In the genomic region with DNA sequence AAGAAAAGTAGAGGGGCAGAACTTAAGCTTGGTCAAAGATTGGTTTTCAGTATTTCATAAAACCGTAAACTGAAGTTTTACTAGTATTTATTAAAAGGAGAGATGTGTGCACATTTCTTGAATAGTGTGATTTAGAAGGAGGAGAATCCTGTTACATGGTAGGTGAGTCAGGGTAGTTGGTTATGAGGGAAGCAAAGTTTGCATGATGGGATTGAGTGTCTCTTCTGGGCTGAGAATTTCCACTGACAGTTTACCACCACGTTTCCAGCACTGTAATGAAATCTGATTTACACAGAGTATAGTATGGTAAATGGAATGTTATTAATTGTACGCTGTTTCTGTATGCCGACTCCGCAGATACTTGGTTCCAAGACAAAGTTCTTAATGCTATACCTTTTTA, we compare ENCODE assay signal across 9 cellular contexts. TPM values are rescaled to one million over a fixed set of nuclear protein-coding genes. Genes with fewer than 3 reads are reported as not detected.
DNase-seq lines count a peak whose midpoint lies in the region; ATAC-seq, FAIRE-seq and TF ChIP-seq lines count a peak whose summit lies in the region.
"Had no signal": no experiment of that assay in that cellular context is flagged by ENCODE, and none has a peak within 500 bp of the region (broad histone marks: within the 10 kb centered on the region; RNA-seq: fewer than 3 reads in every experiment).

No MANE protein-coding gene starts in this region.

- peaks cover 51% of the 10 kb centered on the region for H3K27me3 Mint-ChIP-seq in stimulated activated naive CD8-positive, alpha-beta T cell treated with anti-CD3 and anti-CD28 coated beads, Interleukin-15, Interleukin-2, amounts not matched to agents 100 ng/mL and 50 ng/mL, for 24 hours
- H3K27me3 Mint-ChIP-seq in mesothelial cell of epicardium (ENCODE audit: low read depth) = no peaks in the 10 kb centered on the region

- no peaks in the 10 kb centered on the region for H3K36me3 Mint-ChIP-seq in stimulated activated naive CD8-positive, alpha-beta T cell treated with anti-CD3 and anti-CD28 coated beads, Interleukin-15, Interleukin-2, amounts not matched to agents 100 ng/mL and 50 ng/mL, for 24 hours (ENCODE audit: low read depth)
- no peaks in the 10 kb centered on the region for H3K36me3 Mint-ChIP-seq in mesothelial cell of epicardium

- no peaks in the 10 kb centered on the region for H3K9me3 Mint-ChIP-seq in stimulated activated naive CD8-positive, alpha-beta T cell treated with anti-CD3 and anti-CD28 coated beads, Interleukin-15, Interleukin-2, amounts not matched to agents 100 ng/mL and 50 ng/mL, for 24 hours
- no peaks in the 10 kb centered on the region for H3K9me3 Mint-ChIP-seq in mesothelial cell of epicardium

- no peak overlapping the region for H3K27ac Mint-ChIP-seq in stimulated activated naive CD8-positive, alpha-beta T cell treated with anti-CD3 and anti-CD28 coated beads, Interleukin-15, Interleukin-2, amounts not matched to agents 100 ng/mL and 50 ng/mL, for 24 hours
- H3K27ac Mint-ChIP-seq in mesothelial cell of epicardium = peak overlapping the region; percentile 7

- peaks cover 30% of the 10 kb centered on the region for H3K4me1 Mint-ChIP-seq in stimulated activated naive CD8-positive, alpha-beta T cell treated with anti-CD3 and anti-CD28 coated beads, Interleukin-15, Interleukin-2, amounts not matched to agents 100 ng/mL and 50 ng/mL, for 24 hours (ENCODE audit: low read depth)
- H3K4me1 Mint-ChIP-seq in mesothelial cell of epicardium = peaks cover 46% of the 10 kb centered on the region

- no peaks in the 10 kb centered on the region for H3K36me3 ChIP-seq in bronchial epithelial cell (ENCODE audit: control insufficient read depth, insufficient read depth, low read length)

- TF ChIP-seq CTCF in bronchial epithelial cell (IDR thresholded peaks at IDR 0.05; ENCODE audit: insufficient read depth, low read length, severe bottlenecking) (no peak), mesothelial cell of epicardium (IDR thresholded peaks at IDR 0.05; ENCODE audit: unreplicated experiment) (no peak), omental fat pad (IDR thresholded peaks at IDR 0.05) (no peak)

- no peak for FAIRE-seq in bronchial epithelial cell (lab: Jason Lieb, UNC)

- H3K4me3 ChIP-seq in bronchial epithelial cell (ENCODE audit: low read depth, low read length) = no peak overlapping the region

- no peak for ATAC-seq in stimulated activated naive CD8-positive, alpha-beta T cell treated with anti-CD3 and anti-CD28 coated beads, Interleukin-15, Interleukin-2, amounts not matched to agents 100 U/mL and 50 U/mL, for 24 hours
- ATAC-seq in GM21367 (IDR thresholded peaks at IDR 0.05; ENCODE audit: unreplicated experiment) = no peak
- ATAC-seq in omental fat pad (ENCODE audit: low FRiP score) = no peak

- H3K27me3 ChIP-seq in bronchial epithelial cell (ENCODE audit: control insufficient read depth, insufficient read depth, low read length) = no peaks in the 10 kb centered on the region

- H3K4me3 Mint-ChIP-seq in stimulated activated naive CD8-positive, alpha-beta T cell treated with anti-CD3 and anti-CD28 coated beads, Interleukin-15, Interleukin-2, amounts not matched to agents 100 ng/mL and 50 ng/mL, for 24 hours = peak overlapping the region; percentile 88
- peak overlapping the region; percentile 91 for H3K4me3 Mint-ChIP-seq in mesothelial cell of epicardium

- no peak for DNase-seq in stimulated activated naive CD8-positive, alpha-beta T cell treated with anti-CD3 and anti-CD28 coated beads, Interleukin-15, Interleukin-2, amounts not matched to agents 100 U/mL and 50 U/mL, for 24 hours
- DNase-seq in bronchial epithelial cell (ENCODE audit: low read depth) (peak; percentile 19), mesothelial cell of epicardium (ENCODE audit: low spot score in 2 of 2, unreplicated experiment in 2 of 2) (no peak), NCI-H1694 (lab: John Stamatoyannopoulos, UW) (no peak), cerebellar nuclear complex (lab: John Stamatoyannopoulos, UW) (no peak), omental fat pad (ENCODE audit: low spot score) (no peak)
- DNase-seq: NCI-H2029 treated with DMSO at 0.1 percent for 48 hours had no signal

RNA-seq across cellular contexts. Expression of gene NECTIN3, which starts 1.6 kb away (rescaled TPM):
- total RNA-seq in bronchial epithelial cell (6.4 and 13.2 TPM in 2 replicates), mesothelial cell of epicardium (26.1 to 28.3 TPM (median 27.3 TPM) in 3 replicates), omental fat pad (10 to 100 TPM; 16.0 to 33.4 (median 30.3) TPM)
